ENCODE assay signal across 21 cellular contexts in genomic region chr3:142649996-142650693, GRCh38. TPM values are rescaled to one million over a fixed set of nuclear protein-coding genes. Genes with fewer than 3 reads are reported as not detected.
DNase-seq lines count a peak whose midpoint lies in the region; ATAC-seq, FAIRE-seq and TF ChIP-seq lines count a peak whose summit lies in the region.
"Had no signal": no experiment of that assay in that cellular context is flagged by ENCODE, and none has a peak within 500 bp of the region (broad histone marks: within the 10 kb centered on the region; RNA-seq: fewer than 3 reads in every experiment).

No MANE protein-coding gene starts in this region.

- H3K4me1 ChIP-seq in DND-41 (ENCODE audit: insufficient read depth, low read length) (no peaks in the 10 kb centered on the region; the same call in 1 of the 2 replicates), right lobe of liver (peaks cover 0 to 23% (median 9%) of the 10 kb centered on the region in 4 donors)
- H3K4me1 ChIP-seq: tibial artery had no signal

- H3K9ac ChIP-seq in DND-41 (ENCODE audit: low read depth, low read length) = no peak overlapping the region
- H3K9ac ChIP-seq: GM23248 had no signal

- H3K4me3 ChIP-seq in DND-41 (ENCODE audit: low read depth in 1 of 2, low read length in 2 of 2) (no peak overlapping the region), right lobe of liver (no peak overlapping the region)
- H3K4me3 ChIP-seq: GM23248, tibial artery had no signal

- no peak overlapping the region for H3K27ac ChIP-seq in DND-41 (ENCODE audit: low read length)
- peak overlapping the region; percentile 24 to 48 (median 32) for H3K27ac ChIP-seq in right lobe of liver
- H3K27ac ChIP-seq: brain microvascular endothelial cell, GM23248, tibial artery had no signal

- peak; percentile 5 for DNase-seq in DND-41
- DNase-seq in NCI-H1105 (lab: John Stamatoyannopoulos, UW) = peak; percentile 57
- peak; percentile 13 for DNase-seq in SK-MEL-5 (ENCODE audit: low read depth, low spot score)
- DNase-seq in right lobe of liver = no peak
- DNase-seq in putamen (ENCODE audit: low spot score) = no peak
- DNase-seq in frontal cortex (ENCODE audit: low spot score in 2 of 2) = no peak
- DNase-seq in GM13976 (ENCODE audit: low spot score) = no peak
- no peak for DNase-seq in NK-92 (lab: John Stamatoyannopoulos, UW; ENCODE audit: unreplicated experiment)
- DNase-seq: activated CD4-positive, alpha-beta T cell treated with anti-CD3 and anti-CD28 coated beads for 36 hours; activated naive CD4-positive, alpha-beta T cell treated with anti-CD3 and anti-CD28 coated beads, Interleukin-2, amount 10 ng/mL, durations not matched to agents 7 days and 5 days; brain microvascular endothelial cell; GM23248; hypothalamus; left colon; NCI-H1417; NCI-H82; retina; RPMI8226; stimulated activated CD4-positive, alpha-beta T cell treated with anti-CD3 and anti-CD28 coated beads, Interleukin-2, amount 100 ng/mL, for 24 hours; stimulated activated CD8-positive, alpha-beta memory T cell treated with anti-CD3 and anti-CD28 coated beads, Interleukin-4, amount 100 ng/mL, for 48 hours; tibial artery had no signal

- peaks cover 6% of the 10 kb centered on the region; the same call in 1 of the 2 replicates for H3K79me2 ChIP-seq in DND-41 (ENCODE audit: insufficient read depth, low read length)

- intact Hi-C loops in right lobe of liver (cut with DNase I) = no loop called here

- ATAC-seq in DND-41 (ENCODE audit: insufficient read depth, low read depth) = peak; percentile 62; the same call in 2 of the 3 replicates
- ATAC-seq in right lobe of liver = peak; percentile 66 to 82 (median 78)
- ATAC-seq: activated CD4-positive, alpha-beta T cell treated with anti-CD3 and anti-CD28 coated beads for 36 hours; left colon had no signal

- in situ Hi-C loops in SK-MEL-5 (cut with HindIII; ENCODE audit: low pct_unique_long_range_greater_than_20kb, low sequenced_read_pairs) (no loop called here), GM13976 (cut with MboI; ENCODE audit: low sequenced_read_pairs, unreplicated experiment) (no loop called here)

- no peak for FAIRE-seq in frontal cortex (lab: Jason Lieb, UNC)

- no peaks in the 10 kb centered on the region for H3K9me3 ChIP-seq in DND-41 (ENCODE audit: insufficient read depth, low read length, severe bottlenecking)
- no peaks in the 10 kb centered on the region for H3K9me3 ChIP-seq in right lobe of liver
- H3K9me3 ChIP-seq: tibial artery had no signal

- no peaks in the 10 kb centered on the region for H4K20me1 ChIP-seq in DND-41 (ENCODE audit: insufficient read depth, low read length)

- TF ChIP-seq CTCF in DND-41 (IDR thresholded peaks at IDR 0.05; ENCODE audit: borderline replicate concordance, extremely low read depth, low read length, poor library complexity, severe bottlenecking) (no peak), right lobe of liver (IDR thresholded peaks at IDR 0.05) (no peak), GM13976 (IDR thresholded peaks at IDR 0.05; ENCODE audit: borderline replicate concordance, control extremely low read depth, extremely low read depth, insufficient read depth, missing control alignments) (no peak)

- H2AFZ ChIP-seq in DND-41 (ENCODE audit: low read depth, low read length) = no peak overlapping the region
- H2AFZ ChIP-seq: GM23248 had no signal

- no peak for TF ChIP-seq POLR2A in right lobe of liver (IDR thresholded peaks at IDR 0.05)

- H3K36me3 ChIP-seq in DND-41 (ENCODE audit: insufficient read depth, low read length) (peaks cover 4% of the 10 kb centered on the region), right lobe of liver (no peaks in the 10 kb centered on the region)
- H3K36me3 ChIP-seq: brain microvascular endothelial cell, tibial artery had no signal

- WGBS in right lobe of liver (ENCODE audit: insufficient coverage, low coverage, low lambda C conversion rate, missing lambda C conversion rate) = 27% methylated on average over 5 of the region's 6 CpGs

- no peaks in the 10 kb centered on the region for H3K27me3 ChIP-seq in DND-41 (ENCODE audit: insufficient read depth, low read length, poor library complexity)
- H3K27me3 ChIP-seq in right lobe of liver = no peaks in the 10 kb centered on the region
- H3K27me3 ChIP-seq: brain microvascular endothelial cell, tibial artery had no signal

- no peak overlapping the region for H3K4me2 ChIP-seq in DND-41 (ENCODE audit: insufficient read depth, low read length)

RNA-seq across cellular contexts. Expression of gene PLS1, which starts 54.0 kb away (rescaled TPM):
- 7.4 and 10.5 TPM in 2 replicates for total RNA-seq in SK-MEL-5 (2014; rRNA removed; shearing (Covaris generic))
- polyA plus RNA-seq in SK-MEL-5 (2015; cell fraction: cytosol; rRNA removed) = 7.1 and 9.5 TPM in 2 replicates
- 5.1 and 8.2 TPM in 2 replicates for polyA plus RNA-seq in SK-MEL-5 (2015; cell fraction: nucleus; rRNA removed)
- total RNA-seq in right lobe of liver (10 to 100 TPM; 13.0 to 30.5 (median 18.2) TPM), frontal cortex (2.4 TPM)

Comparison
In these comparisons a context has a peak if more than half of its experiments do, and no peak if none do; other contexts are left out.
1. DNase-seq: peak in DND-41 (single experiment), NCI-H1105 (single experiment) and SK-MEL-5 (single experiment); none in right lobe of liver (0 of 3), putamen (single experiment), frontal cortex (0 of 2), GM13976 (single experiment) and NK-92 (single experiment).